Comparison of ENCODE assay signal across 8 cellular contexts in the genomic region with DNA sequence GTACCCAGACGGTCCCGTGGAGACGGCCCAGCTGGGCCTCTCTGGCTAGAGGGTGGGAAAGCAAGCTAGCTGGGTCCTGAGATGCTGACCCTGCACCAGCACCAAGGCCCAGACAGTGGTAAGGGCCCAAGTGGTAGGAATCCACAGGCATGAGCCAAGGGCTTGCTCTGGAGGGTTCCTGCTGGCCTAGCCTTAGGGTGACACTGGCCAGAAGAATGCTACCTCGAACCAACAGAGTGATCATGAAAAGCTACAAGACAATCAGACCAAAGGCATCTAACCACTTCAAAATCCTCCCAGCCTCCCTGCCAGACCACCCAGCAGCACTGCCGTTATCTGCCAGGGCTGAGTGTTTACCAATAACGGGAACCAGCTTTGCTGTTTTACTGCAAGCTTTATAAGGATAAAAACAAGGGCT. TPM values are rescaled to one million over a fixed set of nuclear protein-coding genes. Genes with fewer than 3 reads are reported as not detected.
DNase-seq lines count a peak whose midpoint lies in the region; TF ChIP-seq lines count a peak whose summit lies in the region.
"Had no signal": no experiment of that assay in that cellular context is flagged by ENCODE, and none has a peak within 500 bp of the region (broad histone marks: within the 10 kb centered on the region; RNA-seq: fewer than 3 reads in every experiment).

No MANE protein-coding gene starts in this region.

- H4K20me1 ChIP-seq in GM23248 (ENCODE audit: insufficient read depth): no peaks in the 10 kb centered on the region

- H3K9ac ChIP-seq in GM23248 (peak overlapping the region; percentile 73), subcutaneous abdominal adipose tissue (ENCODE audit: low read length in 5 of 5) (no peak overlapping the region)

- H3K27me3 ChIP-seq in GM23248 (replicated peaks; ENCODE audit: insufficient read depth) (no peaks in the 10 kb centered on the region), subcutaneous abdominal adipose tissue (ENCODE audit: control insufficient read depth in 5 of 5, insufficient read depth in 4 of 5, low read length in 5 of 5) (no peaks in the 10 kb centered on the region)

- peaks cover 61% of the 10 kb centered on the region for H3K4me1 ChIP-seq in GM23248 (ENCODE audit: insufficient read depth)
- H3K4me1 ChIP-seq in subcutaneous abdominal adipose tissue (ENCODE audit: control insufficient read depth in 5 of 5, insufficient read depth in 5 of 5, low read length in 5 of 5): peaks cover 18 to 90% (median 58%) of the 10 kb centered on the region in 5 donors

- peaks cover 91% of the 10 kb centered on the region for H3K4me1 Mint-ChIP-seq in activated CD4-positive, alpha-beta memory T cell treated with anti-CD3 and anti-CD28 coated beads, Interleukin-2, amount 10 ng/mL, durations not matched to agents 7 days and 5 days

- 21 to 22% methylated on average over 6 of the region's 6 CpGs for WGBS in GM23248 (ENCODE audit: low coverage in 1 of 2, low lambda C conversion rate in 2 of 2, missing lambda C conversion rate in 2 of 2), 2 experiments

- peak overlapping the region; percentile 32 for H3K4me2 ChIP-seq in GM23248 (ENCODE audit: unreplicated experiment)

- H3K9me2 ChIP-seq in GM23248 (ENCODE audit: insufficient read depth): no peaks in the 10 kb centered on the region

- no peaks in the 10 kb centered on the region for H3K9me3 Mint-ChIP-seq in activated CD4-positive, alpha-beta memory T cell treated with anti-CD3 and anti-CD28 coated beads, Interleukin-2, amount 10 ng/mL, durations not matched to agents 7 days and 5 days
- H3K9me3 Mint-ChIP-seq: activated B cell treated with CpG ODN at 0.5 μM for 24 hours had no signal

- peaks cover 62% of the 10 kb centered on the region for H3K36me3 Mint-ChIP-seq in activated CD4-positive, alpha-beta memory T cell treated with anti-CD3 and anti-CD28 coated beads, Interleukin-2, amount 10 ng/mL, durations not matched to agents 7 days and 5 days (ENCODE audit: low read depth)

- no peaks in the 10 kb centered on the region for H3K9me3 ChIP-seq in GM23248 (ENCODE audit: low read depth)
- no peaks in the 10 kb centered on the region for H3K9me3 ChIP-seq in subcutaneous abdominal adipose tissue (ENCODE audit: control insufficient read depth in 5 of 5, low read length in 5 of 5)

- in situ Hi-C loops in GM23248 (cut with MboI): loop anchor here (10.0 kb wide), 1 partner anchor 177 kb away; no protein-coding TSS in a partner anchor

- H2AFZ ChIP-seq in GM23248: no peak overlapping the region

- peak; percentile 33 for TF ChIP-seq CTCF in foreskin fibroblast (IDR thresholded peaks at IDR 0.05; ENCODE audit: low read depth, low read length)

- H3K27me3 Mint-ChIP-seq in activated CD4-positive, alpha-beta memory T cell treated with anti-CD3 and anti-CD28 coated beads, Interleukin-2, amount 10 ng/mL, durations not matched to agents 7 days and 5 days: no peaks in the 10 kb centered on the region
- H3K27me3 Mint-ChIP-seq: activated B cell treated with CpG ODN at 0.5 μM for 24 hours had no signal

- peak; percentile 95 for DNase-seq in GM23248
- DNase-seq in activated CD4-positive, alpha-beta memory T cell treated with anti-CD3 and anti-CD28 coated beads, Interleukin-2, amount 10 ng/mL, durations not matched to agents 7 days and 5 days: no peak
- peak; percentile 74 to 82 for DNase-seq in foreskin fibroblast
- no peak for DNase-seq in UCSD-AML1 (lab: John Stamatoyannopoulos, UW; ENCODE audit: unreplicated experiment)
- DNase-seq in NCI-H510A (lab: John Stamatoyannopoulos, UW): no peak
- no peak for DNase-seq in globus pallidus (ENCODE audit: low spot score)
- DNase-seq: activated B cell treated with CpG ODN at 0.5 μM for 24 hours had no signal

- no peaks in the 10 kb centered on the region; the same call in 1 of the 2 replicates for H3K79me2 ChIP-seq in GM23248 (ENCODE audit: insufficient read depth)

- H3K27ac ChIP-seq in GM23248 (peak overlapping the region; percentile 96), subcutaneous abdominal adipose tissue (ENCODE audit: low read depth, low read length) (peak overlapping the region; percentile 67)

- H3K4me3 Mint-ChIP-seq in activated CD4-positive, alpha-beta memory T cell treated with anti-CD3 and anti-CD28 coated beads, Interleukin-2, amount 10 ng/mL, durations not matched to agents 7 days and 5 days: no peak overlapping the region
- H3K4me3 Mint-ChIP-seq: activated B cell treated with CpG ODN at 0.5 μM for 24 hours had no signal

- POLR2A ChIA-PET in activated CD4-positive, alpha-beta memory T cell treated with anti-CD3 and anti-CD28 coated beads, Interleukin-2, amount 10 ng/mL, durations not matched to agents 7 days and 5 days (lab: Charles Lee): interaction anchor here (2.0 to 11.0 kb wide), 3 partner anchors 10 to 351 kb away, joined by 6 to 214 read pairs (median 58); no protein-coding TSS in a partner anchor

- no peaks in the 10 kb centered on the region for H3K36me3 ChIP-seq in GM23248 (ENCODE audit: low read depth)
- peaks cover 0 to 73% (median 42%) of the 10 kb centered on the region in 5 donors for H3K36me3 ChIP-seq in subcutaneous abdominal adipose tissue (ENCODE audit: control insufficient read depth in 5 of 5, insufficient read depth in 5 of 5, low read length in 5 of 5)

- peak overlapping the region; percentile 90 for H3K27ac Mint-ChIP-seq in activated CD4-positive, alpha-beta memory T cell treated with anti-CD3 and anti-CD28 coated beads, Interleukin-2, amount 10 ng/mL, durations not matched to agents 7 days and 5 days
- H3K27ac Mint-ChIP-seq: activated B cell treated with CpG ODN at 0.5 μM for 24 hours had no signal

- peaks cover 56% of the 10 kb centered on the region for H3F3A ChIP-seq in GM23248 (ENCODE audit: insufficient read depth)

- CTCF ChIA-PET in activated CD4-positive, alpha-beta memory T cell treated with anti-CD3 and anti-CD28 coated beads, Interleukin-2, amount 10 ng/mL, durations not matched to agents 7 days and 5 days (lab: Charles Lee): interaction anchor here (1.3 to 6.5 kb wide), 6 partner anchors 9 to 176 kb away, joined by 3 to 40 read pairs (median 15); a partner anchor contains a TSS

- H3K4me3 ChIP-seq in GM23248 (no peak overlapping the region), foreskin fibroblast (ENCODE audit: low read depth in 1 of 2, low read length in 2 of 2) (no peak overlapping the region), subcutaneous abdominal adipose tissue (ENCODE audit: low read depth in 1 of 5, low read length in 5 of 5) (no peak overlapping the region)

RNA-seq across cellular contexts. Expression of a gene that starts 13.2 kb away (rescaled TPM):
- 35.0 and 59.8 TPM in 2 replicates for total RNA-seq in GM23248 (2014; rRNA removed; shearing (Covaris generic))
- polyA plus RNA-seq in GM23248 (2016; fragmentation: Nextera tagmentation; extraction: Ambion mirVana): 1.6 TPM in 2 replicates
- total RNA-seq in activated CD4-positive, alpha-beta memory T cell treated with anti-CD3 and anti-CD28 coated beads, Interleukin-2, amount 10 ng/mL, durations not matched to agents 7 days and 5 days: 10 to 100 TPM; 38.3 to 39.8 TPM

RNA-seq across cellular contexts. Expression of a gene that starts 26.3 kb away (rescaled TPM):
- total RNA-seq in GM23248 (2014; rRNA removed; shearing (Covaris generic)): 67.3 and 92.0 TPM in 2 replicates
- 63.5 and 66.1 TPM in 2 replicates for polyA plus RNA-seq in GM23248 (2016; fragmentation: Nextera tagmentation; extraction: Ambion mirVana)
- 10 to 100 TPM; 43.2 to 45.4 TPM for total RNA-seq in activated CD4-positive, alpha-beta memory T cell treated with anti-CD3 and anti-CD28 coated beads, Interleukin-2, amount 10 ng/mL, durations not matched to agents 7 days and 5 days

RNA-seq across cellular contexts. Expression of a gene that starts 38.2 kb away (rescaled TPM):
- total RNA-seq in GM23248 (2014; rRNA removed; shearing (Covaris generic)): 51.2 and 58.1 TPM in 2 replicates
- polyA plus RNA-seq in GM23248 (2016; fragmentation: Nextera tagmentation; extraction: Ambion mirVana): 41.1 and 41.2 TPM in 2 replicates
- 10 to 100 TPM; 28.4 to 28.8 TPM for total RNA-seq in activated CD4-positive, alpha-beta memory T cell treated with anti-CD3 and anti-CD28 coated beads, Interleukin-2, amount 10 ng/mL, durations not matched to agents 7 days and 5 days

RNA-seq across cellular contexts. Expression of a gene that starts 43.0 kb away (rescaled TPM):
- total RNA-seq in GM23248 (2014; rRNA removed; shearing (Covaris generic)): 0.22 TPM in 1 of 2 replicates, not detected in the other
- polyA plus RNA-seq in GM23248 (2016; fragmentation: Nextera tagmentation; extraction: Ambion mirVana): not detected in 2 replicates
- total RNA-seq in activated CD4-positive, alpha-beta memory T cell treated with anti-CD3 and anti-CD28 coated beads, Interleukin-2, amount 10 ng/mL, durations not matched to agents 7 days and 5 days: under 1 TPM; 0.33 to 0.35 TPM
- total RNA-seq: activated B cell treated with CpG ODN at 0.5 μM for 24 hours had no signal

Comparison
In these comparisons a context has a peak if more than half of its experiments do, and no peak if none do; other contexts are left out.
1. DNase-seq: peak in GM23248 (single experiment) and foreskin fibroblast (2 of 2); none in activated CD4-positive, alpha-beta memory T cell treated with anti-CD3 and anti-CD28 coated beads, Interleukin-2, amount 10 ng/mL, durations not matched to agents 7 days and 5 days (single experiment), UCSD-AML1 (single experiment), NCI-H510A (single experiment) and globus pallidus (single experiment).